Comparison of ENCODE assay signal across 30 cellular contexts in the genomic region with DNA sequence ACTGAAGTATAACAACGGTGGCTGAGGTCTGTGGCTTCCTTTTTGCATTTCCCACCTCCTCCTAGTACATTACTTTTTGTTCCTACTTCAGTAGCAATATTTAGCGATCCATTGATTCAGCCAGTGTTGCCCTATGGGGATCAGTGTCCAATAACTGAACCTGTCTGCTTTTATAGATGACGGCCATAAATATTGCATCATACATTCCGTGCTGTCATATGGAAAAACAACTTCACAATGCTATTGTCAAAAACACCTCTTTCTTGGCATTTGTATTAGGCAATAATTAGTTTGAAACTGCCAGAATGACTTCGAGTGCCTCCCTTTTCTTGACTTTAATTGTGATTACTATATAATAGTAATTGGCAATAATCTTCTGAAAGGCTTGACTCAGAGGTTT.
"Had no signal": no experiment of that assay in that cellular context is flagged by ENCODE, and none has a peak within 500 bp of the region (broad histone marks: within the 10 kb centered on the region; RNA-seq: fewer than 3 reads in every experiment).

No MANE protein-coding gene starts in this region.

- H3K36me3 Mint-ChIP-seq: naive thymus-derived CD8-positive, alpha-beta T cell; natural killer cell treated with Interleukin-12 subunit alpha and Interleukin-12 subunit beta and Interleukin-15 and Interleukin-18, amount 100 ng/mL, for 72 hours; stimulated activated memory B cell treated with anti-CD40 and anti-IgM and Interleukin-4, amounts not matched to agents 10 μg/mL and 1 μg/mL and 100 μg/mL, for 72 hours; type B pancreatic cell had no signal

- H3K4me2 ChIP-seq: smooth muscle cell had no signal

- DNase-seq: naive thymus-derived CD8-positive, alpha-beta T cell; nephron progenitor cell; nucleus accumbens; pancreas; psoas muscle; right cardiac atrium; spleen; stimulated activated CD4-positive, alpha-beta T cell treated with anti-CD3 and anti-CD28 coated beads, Interleukin-12 subunit alpha, Interleukin-12 subunit beta, amount 100 ng/mL, for 4 hours; stimulated activated CD4-positive, alpha-beta T cell treated with anti-CD3 and anti-CD28 coated beads, Interleukin-1b, Interleukin-23, amount 100 ng/mL, for 48 hours; stimulated activated CD4-positive, alpha-beta T cell treated with anti-CD3 and anti-CD28 coated beads, Interleukin-4, amount 100 ng/mL, for 1 hour; stimulated activated CD4-positive, alpha-beta T cell treated with anti-CD3 and anti-CD28 coated beads, Interleukin-4, amount 100 ng/mL, for 4 hours; stimulated activated CD8-positive, alpha-beta memory T cell treated with anti-CD3 and anti-CD28 coated beads, Interleukin-4, amount 100 ng/mL, for 48 hours; stimulated activated naive CD4-positive, alpha-beta T cell; stimulated activated naive CD8-positive, alpha-beta T cell treated with anti-CD3 and anti-CD28 coated beads, Interleukin-15, amount 100 ng/mL, for 72 hours; stimulated activated naive CD8-positive, alpha-beta T cell treated with anti-CD3 and anti-CD28 coated beads, Interleukin-15, Interleukin-2, amounts not matched to agents 100 U/mL and 50 U/mL, for 24 hours; substantia nigra; testis; tibial artery; transverse colon; upper lobe of right lung; uterus had no signal

- H3K9me3 ChIP-seq: neutrophil, pancreas, psoas muscle, spleen, suprapubic skin, testis, tibial artery, transverse colon, upper lobe of right lung, uterus had no signal

- H3K27ac ChIP-seq: neutrophil, pancreas, psoas muscle, skin epidermis, spleen, suprapubic skin, testis, tibial artery, transverse colon, upper lobe of right lung, uterus had no signal

- FAIRE-seq: pancreas had no signal

- H3K9me3 Mint-ChIP-seq: naive thymus-derived CD8-positive, alpha-beta T cell; natural killer cell treated with Interleukin-12 subunit alpha and Interleukin-12 subunit beta and Interleukin-15 and Interleukin-18, amount 100 ng/mL, for 72 hours; stimulated activated naive CD8-positive, alpha-beta T cell treated with anti-CD3 and anti-CD28 coated beads, Interleukin-15, amount 100 ng/mL, for 72 hours; type B pancreatic cell had no signal

- H3K36me3 ChIP-seq: neutrophil, pancreas, spleen, suprapubic skin, tibial artery, transverse colon, upper lobe of right lung, uterus had no signal

- ATAC-seq: naive thymus-derived CD8-positive, alpha-beta T cell; natural killer cell treated with Interleukin-12 subunit alpha and Interleukin-12 subunit beta and Interleukin-15 and Interleukin-18, amount 100 ng/mL, for 72 hours; pancreas; psoas muscle; right cardiac atrium; sciatic nerve; stimulated activated memory B cell treated with anti-CD40 and anti-IgM and Interleukin-4, amounts not matched to agents 10 μg/mL and 1 μg/mL and 100 μg/mL, for 72 hours; stimulated activated naive CD8-positive, alpha-beta T cell treated with anti-CD3 and anti-CD28 coated beads, Interleukin-15, amount 100 ng/mL, for 72 hours; stimulated activated naive CD8-positive, alpha-beta T cell treated with anti-CD3 and anti-CD28 coated beads, Interleukin-15, Interleukin-2, amounts not matched to agents 100 U/mL and 50 U/mL, for 24 hours; upper lobe of right lung had no signal

- H3K27ac Mint-ChIP-seq: naive thymus-derived CD8-positive, alpha-beta T cell; natural killer cell treated with Interleukin-12 subunit alpha and Interleukin-12 subunit beta and Interleukin-15 and Interleukin-18, amount 100 ng/mL, for 72 hours; nephron progenitor cell; stimulated activated memory B cell treated with anti-CD40 and anti-IgM and Interleukin-4, amounts not matched to agents 10 μg/mL and 1 μg/mL and 100 μg/mL, for 72 hours; stimulated activated naive CD8-positive, alpha-beta T cell treated with anti-CD3 and anti-CD28 coated beads, Interleukin-15, amount 100 ng/mL, for 72 hours; type B pancreatic cell had no signal

- H3K4me1 Mint-ChIP-seq: naive thymus-derived CD8-positive, alpha-beta T cell; nephron progenitor cell; neural crest cell; stimulated activated naive CD8-positive, alpha-beta T cell treated with anti-CD3 and anti-CD28 coated beads, Interleukin-15, amount 100 ng/mL, for 72 hours had no signal

- H3K4me3 Mint-ChIP-seq: naive thymus-derived CD8-positive, alpha-beta T cell; natural killer cell treated with Interleukin-12 subunit alpha and Interleukin-12 subunit beta and Interleukin-15 and Interleukin-18, amount 100 ng/mL, for 72 hours; nephron progenitor cell; neural crest cell; stimulated activated memory B cell treated with anti-CD40 and anti-IgM and Interleukin-4, amounts not matched to agents 10 μg/mL and 1 μg/mL and 100 μg/mL, for 72 hours; stimulated activated naive CD8-positive, alpha-beta T cell treated with anti-CD3 and anti-CD28 coated beads, Interleukin-15, amount 100 ng/mL, for 72 hours; type B pancreatic cell had no signal

- H3K27me3 ChIP-seq: pancreas, testis, transverse colon, uterus had no signal

- H3K4me1 ChIP-seq: pancreas, psoas muscle, spleen, suprapubic skin, testis, tibial artery, transverse colon, upper lobe of right lung, uterus had no signal

- H3K4me3 ChIP-seq: pancreas, psoas muscle, skin epidermis, smooth muscle cell, spleen, suprapubic skin, testis, tibial artery, transverse colon, upper lobe of right lung, uterus had no signal
